17 cellular contexts compared by ENCODE assay signal in genomic region chrX:115494133-115494532, GRCh38.
DNase-seq lines count a peak whose midpoint lies in the region; ATAC-seq and TF ChIP-seq lines count a peak whose summit lies in the region.
"Had no signal": no experiment of that assay in that cellular context is flagged by ENCODE, and none has a peak within 500 bp of the region (broad histone marks: within the 10 kb centered on the region; RNA-seq: fewer than 3 reads in every experiment).

No MANE protein-coding gene starts in this region.

- no peak for TF ChIP-seq POLR2A in IMR-90 (IDR thresholded peaks at IDR 0.05; ENCODE audit: low read depth, low read length)

- H2BK20ac ChIP-seq in IMR-90 (ENCODE audit: low read depth, low read length), result no peak overlapping the region

- no peak overlapping the region for H3K9ac ChIP-seq in IMR-90 (ENCODE audit: low read depth, low read length)

- no peaks in the 10 kb centered on the region for H3K36me3 ChIP-seq in IMR-90 (ENCODE audit: control insufficient read depth, insufficient read depth, low read length)

- H2BK5ac ChIP-seq in IMR-90 (ENCODE audit: low read depth, low read length, poor library complexity, severe bottlenecking), result no peak overlapping the region

- CTCF ChIA-PET in IMR-90 (lab: Yijun Ruan, JAX), result no interaction called here

- no peak overlapping the region for H3K18ac ChIP-seq in IMR-90 (ENCODE audit: low read depth, low read length)

- H3K27ac ChIP-seq in IMR-90 (ENCODE audit: insufficient read depth, low read length), result no peak overlapping the region
- H3K27ac ChIP-seq: testis had no signal

- no peaks in the 10 kb centered on the region for H3K79me1 ChIP-seq in IMR-90 (ENCODE audit: low read depth in 1 of 2, low read length in 2 of 2)

- in situ Hi-C loops in IMR-90 (cut with MboI; ENCODE audit: low sequenced_read_pairs), result no loop called here

- no TSS peak for BruUV-seq in IMR-90 (replicated peaks; lab: Mats Ljungman, UMichigan)

- H3K9me1 ChIP-seq in IMR-90 (ENCODE audit: insufficient read depth, low read length), result no peaks in the 10 kb centered on the region

- no peak overlapping the region for H4K91ac ChIP-seq in IMR-90 (ENCODE audit: insufficient read depth, low read depth, low read length)

- H3K4me3 ChIP-seq in IMR-90 (ENCODE audit: insufficient read depth, low read depth, low read length), result no peak overlapping the region
- H3K4me3 ChIP-seq: GM12878, testis had no signal

- no peak overlapping the region for H2BK120ac ChIP-seq in IMR-90 (ENCODE audit: low read depth, low read length)

- no peak overlapping the region for H3K23ac ChIP-seq in IMR-90 (ENCODE audit: low read depth, low read length)

- dilution Hi-C loops in IMR-90 (cut with HindIII; ENCODE audit: low sequenced_read_pairs, unreplicated experiment), result no loop called here

- DNase-seq in IMR-90, result peak; percentile 9
- DNase-seq in NCI-H510A (lab: John Stamatoyannopoulos, UW), result peak; percentile 45
- peak; percentile 40 for DNase-seq in dermis blood vessel endothelial cell
- DNase-seq in pons (ENCODE audit: low spot score), result peak; percentile 94
- DNase-seq: activated CD4-positive, alpha-beta T cell treated with anti-CD3 and anti-CD28 coated beads, Interleukin-2, amount 50 U/mL, for 1 hour; activated naive CD8-positive, alpha-beta T cell treated with anti-CD3 and anti-CD28 coated beads, Interleukin-2, amount 50 U/mL, for 24 hours; activated T-cell treated with anti-CD3 and anti-CD28 coated beads, Interleukin-2, amount 50 U/mL, for 4 hours; kidney glomerular epithelial cell; MM.1S; NK-92 treated with Interleukin-12 subunit alpha and Interleukin-12 subunit beta, amount 100 ng/mL, for 24 hours; Right ventricle myocardium superior; T1000; testis had no signal

- no peak overlapping the region for H4K8ac ChIP-seq in IMR-90 (ENCODE audit: low read depth in 2 of 2, low read length in 2 of 2)

- no peak overlapping the region for H3K56ac ChIP-seq in IMR-90 (ENCODE audit: extremely low read depth, insufficient read depth, low read length)

- H3K4me2 ChIP-seq in IMR-90 (ENCODE audit: low read depth, low read length), result no peak overlapping the region

- no peak overlapping the region for H4K5ac ChIP-seq in IMR-90 (ENCODE audit: low read depth, low read length)

- POLR2A ChIA-PET in IMR-90 (lab: Charles Lee; ENCODE audit: unreplicated experiment), result no interaction called here

- H3K4ac ChIP-seq in IMR-90 (ENCODE audit: low read depth, low read length), result no peak overlapping the region

- ATAC-seq in IMR-90 (ENCODE audit: low read depth) (peak; percentile 46; the same call in 1 of the 2 replicates), GM19324 (IDR thresholded peaks at IDR 0.05; ENCODE audit: low FRiP score, unreplicated experiment) (no peak), HG02759 (IDR thresholded peaks at IDR 0.05; ENCODE audit: unreplicated experiment) (no peak), GM21717 (IDR thresholded peaks at IDR 0.05; ENCODE audit: unreplicated experiment) (no peak)
- ATAC-seq: activated naive CD8-positive, alpha-beta T cell treated with anti-CD3 and anti-CD28 coated beads, Interleukin-2, amount 50 U/mL, for 24 hours; activated T-cell treated with anti-CD3 and anti-CD28 coated beads, Interleukin-2, amount 50 U/mL, for 4 hours; GM12878 had no signal

- TF ChIP-seq RAD21 in IMR-90 (IDR thresholded peaks at IDR 0.05; ENCODE audit: low read length), result no peak

- H3K4me1 ChIP-seq in IMR-90 (ENCODE audit: control insufficient read depth, insufficient read depth, low read length), result no peaks in the 10 kb centered on the region
- H3K4me1 ChIP-seq: testis had no signal

- H4K20me1 ChIP-seq in IMR-90 (ENCODE audit: insufficient read depth, low read length), result no peaks in the 10 kb centered on the region

- H3K14ac ChIP-seq in IMR-90 (replicated peaks; ENCODE audit: low read depth, low read length), result no peak overlapping the region

- intact Hi-C loops in IMR-90 (cut with micrococcal nuclease), result no loop called here

- H3K27me3 ChIP-seq in IMR-90 (ENCODE audit: control insufficient read depth, insufficient read depth, low read length), result peaks cover 2% of the 10 kb centered on the region
- H3K27me3 ChIP-seq: testis had no signal

- no peak overlapping the region for H2AK5ac ChIP-seq in IMR-90 (ENCODE audit: low read depth, low read length)

- WGBS in IMR-90 (ENCODE audit: extremely low coverage in 2 of 2, insufficient read length in 1 of 2), 2 experiments, result no CpG with 5 or more reads among the region's 3 CpGs

- H2AFZ ChIP-seq in IMR-90 (replicated peaks; ENCODE audit: low read length, poor library complexity), result no peak overlapping the region

- H3K9me3 ChIP-seq in IMR-90 (ENCODE audit: control insufficient read depth, insufficient read depth, low read length), result no peaks in the 10 kb centered on the region
- H3K9me3 ChIP-seq: testis had no signal

- H2AK9ac ChIP-seq in IMR-90 (replicated peaks; ENCODE audit: low read depth, low read length, poor library complexity), result no peak overlapping the region

- no peak overlapping the region for H2BK15ac ChIP-seq in IMR-90 (ENCODE audit: low read depth, low read length)

- no peak for TF ChIP-seq CTCF in IMR-90 (conservative IDR thresholded peaks at IDR 0.05; ENCODE audit: low read depth, low read length)

TF ChIP-seq in IMR-90, 13 proteins besides CTCF, POLR2A, EP300 and RAD21:
- TF ChIP-seq MAFK (IDR thresholded peaks at IDR 0.05; ENCODE audit: low read depth, low read length) (no peak), ELK1 (IDR thresholded peaks at IDR 0.05; ENCODE audit: borderline replicate concordance, low read depth, low read length) (no peak), USF2 (IDR thresholded peaks at IDR 0.05; ENCODE audit: low read depth, low read length) (no peak), RCOR1 (IDR thresholded peaks at IDR 0.05; ENCODE audit: insufficient replicate concordance, low read length) (no peak), CHD1 (IDR thresholded peaks at IDR 0.05; ENCODE audit: low read depth, low read length) (no peak), FOS (IDR thresholded peaks at IDR 0.05; ENCODE audit: low read depth, low read length) (no peak), BHLHE40 (IDR thresholded peaks at IDR 0.05; ENCODE audit: low read depth, low read length) (no peak), NFE2L2 (IDR thresholded peaks at IDR 0.05; ENCODE audit: low read depth, low read length) (no peak), SMC3 (IDR thresholded peaks at IDR 0.05; ENCODE audit: low read depth, low read length) (no peak), MXI1 (IDR thresholded peaks at IDR 0.05; ENCODE audit: borderline replicate concordance, low read depth, low read length) (no peak)

Comparison
In these comparisons a context has a peak if more than half of its experiments do, and no peak if none do; other contexts are left out.
1. DNase-seq: peak in every context shown above with its lines; median percentile 94 in pons; 45 in NCI-H510A; 40 in dermis blood vessel endothelial cell; 9 in IMR-90.